Comparison of ENCODE assay signal across 7 cellular contexts in the genomic region with DNA sequence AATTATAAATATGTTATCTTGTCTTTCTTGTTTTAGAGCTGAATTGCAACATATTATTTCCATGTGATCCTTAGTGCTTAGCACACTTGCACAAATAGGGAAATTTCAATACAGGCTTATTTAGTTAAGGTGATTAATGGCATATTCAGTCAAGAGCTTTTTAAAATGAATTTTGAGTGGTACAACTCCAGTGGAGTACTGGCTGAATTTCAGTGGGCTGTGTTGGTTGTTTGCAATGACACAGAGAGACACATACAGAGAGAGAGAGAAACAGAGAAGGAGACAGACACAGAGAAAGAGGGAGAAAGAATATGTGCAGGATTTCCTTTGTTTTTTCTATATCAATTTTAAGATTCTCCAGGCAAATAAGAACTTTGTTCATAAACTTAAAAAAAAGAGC.
"Had no signal": no experiment of that assay in that cellular context is flagged by ENCODE, and none has a peak within 500 bp of the region (broad histone marks: within the 10 kb centered on the region; RNA-seq: fewer than 3 reads in every experiment).

No MANE protein-coding gene starts in this region.

- DNase-seq: IMR-90, KBM-7, KG1 had no signal

- H3K27me3 Mint-ChIP-seq: IgD-negative memory B cell had no signal

- H3K4me1 Mint-ChIP-seq: IgD-negative memory B cell had no signal

- H3K27ac ChIP-seq: HL-60 had no signal

- H3K4me3 ChIP-seq: K562 had no signal

- H3K36me3 Mint-ChIP-seq: IgD-negative memory B cell had no signal

- ATAC-seq: HepG2, K562 had no signal

- H3K27ac Mint-ChIP-seq: IgD-negative memory B cell had no signal

- H3K4me3 Mint-ChIP-seq: IgD-negative memory B cell had no signal
